ENCODE assay signal across 20 cellular contexts in the genomic region with DNA sequence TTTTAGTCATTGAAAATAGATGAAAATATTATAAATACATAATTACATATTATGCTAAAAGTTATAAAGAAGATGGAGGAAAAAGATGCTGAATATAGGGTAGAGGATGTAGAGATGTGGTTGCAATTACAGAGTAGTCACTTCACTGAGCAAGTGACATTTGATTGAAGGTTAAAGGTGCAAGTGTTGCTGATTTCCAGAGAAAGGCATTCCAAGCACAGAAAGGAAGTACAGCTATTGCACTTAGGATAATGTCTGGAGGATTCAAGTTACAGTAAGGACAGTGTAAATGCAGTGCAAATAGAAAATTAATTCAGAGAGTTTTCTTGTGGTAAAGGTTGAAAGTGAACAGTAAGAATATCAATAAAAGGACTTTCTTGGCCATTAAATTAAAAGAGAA.
"Had no signal": no experiment of that assay in that cellular context is flagged by ENCODE, and none has a peak within 500 bp of the region (broad histone marks: within the 10 kb centered on the region; RNA-seq: fewer than 3 reads in every experiment).

No MANE protein-coding gene starts in this region.

- H3K27ac ChIP-seq: brain microvascular endothelial cell, cardiac muscle cell, Peyer's patch, RWPE1, SJCRH30 had no signal

- H3K27me3 Mint-ChIP-seq: activated CD8-positive, alpha-beta memory T cell treated with anti-CD3 and anti-CD28 coated beads, Interleukin-2, amount 10 ng/mL, durations not matched to agents 7 days and 5 days; activated naive CD8-positive, alpha-beta T cell treated with anti-CD3 and anti-CD28 coated beads for 36 hours had no signal

- ATAC-seq: activated CD4-positive, CD25-positive, alpha-beta regulatory T cell treated with anti-CD3 and anti-CD28 coated beads, Interleukin-2, amount 50 U/mL, for 24 hours; activated CD8-positive, alpha-beta memory T cell treated with anti-CD3 and anti-CD28 coated beads, Interleukin-2, amount 10 ng/mL, durations not matched to agents 7 days and 5 days; activated T-cell treated with anti-CD3 and anti-CD28 coated beads, Interleukin-2, amount 50 U/mL, for 4 hours had no signal

- H3K4me1 ChIP-seq: Peyer's patch, SJCRH30 had no signal

- H3K27ac Mint-ChIP-seq: activated CD8-positive, alpha-beta memory T cell treated with anti-CD3 and anti-CD28 coated beads, Interleukin-2, amount 10 ng/mL, durations not matched to agents 7 days and 5 days; activated naive CD4-positive, alpha-beta T cell treated with anti-CD3 and anti-CD28 coated beads for 36 hours; activated naive CD8-positive, alpha-beta T cell treated with anti-CD3 and anti-CD28 coated beads for 36 hours; T-helper 1 cell treated with Interleukin-12 subunit alpha and Interleukin-12 subunit beta and Interleukin-4 antibody, amounts not matched to agents 30 μg/mL and 1 μg/mL, for 36 hours had no signal

- H3K27me3 ChIP-seq: brain microvascular endothelial cell, cardiac muscle cell, Peyer's patch, SJCRH30 had no signal

- H3K4me1 Mint-ChIP-seq: activated CD8-positive, alpha-beta memory T cell treated with anti-CD3 and anti-CD28 coated beads, Interleukin-2, amount 10 ng/mL, durations not matched to agents 7 days and 5 days; activated naive CD8-positive, alpha-beta T cell treated with anti-CD3 and anti-CD28 coated beads for 36 hours had no signal

- H3K9me3 ChIP-seq: SJCRH30 had no signal

- H3K36me3 Mint-ChIP-seq: activated CD8-positive, alpha-beta memory T cell treated with anti-CD3 and anti-CD28 coated beads, Interleukin-2, amount 10 ng/mL, durations not matched to agents 7 days and 5 days; activated naive CD8-positive, alpha-beta T cell treated with anti-CD3 and anti-CD28 coated beads for 36 hours had no signal

- H3K36me3 ChIP-seq: brain microvascular endothelial cell, cardiac muscle cell, Peyer's patch, SJCRH30 had no signal

- H3K4me3 Mint-ChIP-seq: activated CD8-positive, alpha-beta memory T cell treated with anti-CD3 and anti-CD28 coated beads, Interleukin-2, amount 10 ng/mL, durations not matched to agents 7 days and 5 days; activated naive CD4-positive, alpha-beta T cell treated with anti-CD3 and anti-CD28 coated beads for 36 hours; activated naive CD8-positive, alpha-beta T cell treated with anti-CD3 and anti-CD28 coated beads for 36 hours; activated T-cell treated with anti-CD3 and anti-CD28 coated beads, Interleukin-2, amount 50 U/mL, for 4 hours; T-helper 1 cell treated with Interleukin-12 subunit alpha and Interleukin-12 subunit beta and Interleukin-4 antibody, amounts not matched to agents 30 μg/mL and 1 μg/mL, for 36 hours had no signal

- DNase-seq: activated CD4-positive, alpha-beta T cell treated with anti-CD3 and anti-CD28 coated beads for 4 hours; activated CD8-positive, alpha-beta memory T cell treated with anti-CD3 and anti-CD28 coated beads, Interleukin-2, amount 10 ng/mL, durations not matched to agents 7 days and 5 days; activated gamma-delta T cell; activated naive CD4-positive, alpha-beta T cell treated with anti-CD3 and anti-CD28 coated beads for 36 hours; activated naive CD8-positive, alpha-beta T cell treated with anti-CD3 and anti-CD28 coated beads for 36 hours; activated T-cell treated with anti-CD3 and anti-CD28 coated beads, Interleukin-2, amount 50 U/mL, for 4 hours; brain microvascular endothelial cell; Kasumi-1; NCI-H1048; NCI-H1694 treated with DMSO at 0.1 percent for 48 hours; NCI-H2029 treated with DMSO at 0.1 percent for 48 hours; NCI-H226; NCI-H526; Peyer's patch; Right ventricle myocardium superior had no signal

- H3K4me3 ChIP-seq: cardiac muscle cell, Peyer's patch, SJCRH30 had no signal
